1 cellular context compared by ENCODE assay signal in the genomic region with DNA sequence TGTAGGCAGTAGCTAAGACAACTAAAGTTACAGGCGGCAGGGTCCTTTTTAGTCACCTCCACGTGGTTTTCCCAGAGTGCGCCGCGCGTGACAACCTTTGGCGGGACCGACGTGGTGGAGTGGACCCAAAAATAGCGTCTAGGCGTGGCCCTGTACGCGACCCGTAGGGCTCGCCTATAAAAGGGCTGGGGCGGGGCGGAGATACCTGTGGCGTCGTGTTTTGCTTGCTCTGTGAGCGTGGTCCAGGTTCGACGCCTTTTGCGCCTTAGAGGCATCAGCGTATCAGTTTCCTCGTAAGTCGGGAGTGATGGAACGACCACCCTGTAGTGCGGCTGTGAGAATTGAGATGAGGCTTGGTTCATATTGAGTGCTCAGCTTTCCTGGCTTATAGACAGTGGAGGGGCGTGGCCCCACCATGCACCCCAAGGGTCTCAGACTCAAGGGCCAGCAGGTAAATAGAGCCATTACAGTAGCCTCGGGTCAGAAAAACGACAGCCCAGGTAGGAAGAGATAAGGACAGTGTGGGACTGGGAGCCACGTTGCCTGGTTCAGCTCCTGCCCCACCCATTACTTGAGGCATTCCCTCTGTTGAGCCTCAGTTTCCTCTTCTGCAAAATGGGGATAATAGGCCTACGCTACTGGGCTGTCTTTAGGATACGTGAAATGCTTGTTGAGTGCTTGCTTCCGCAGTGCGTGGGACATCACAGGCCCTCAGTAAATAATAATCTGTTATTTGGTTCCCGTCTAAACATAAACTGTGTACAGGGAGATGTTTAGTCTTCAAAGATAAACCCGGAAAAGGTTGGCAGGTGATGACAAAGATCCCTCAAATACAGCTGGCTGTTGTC.
TF ChIP-seq lines count a peak whose summit lies in the region.

No MANE protein-coding gene starts in this region.

TF ChIP-seq in HepG2, 621 proteins besides CTCF, POLR2A, EP300 and RAD21 (continued from another document and continues in another):
- TF ChIP-seq, protein P1, sequence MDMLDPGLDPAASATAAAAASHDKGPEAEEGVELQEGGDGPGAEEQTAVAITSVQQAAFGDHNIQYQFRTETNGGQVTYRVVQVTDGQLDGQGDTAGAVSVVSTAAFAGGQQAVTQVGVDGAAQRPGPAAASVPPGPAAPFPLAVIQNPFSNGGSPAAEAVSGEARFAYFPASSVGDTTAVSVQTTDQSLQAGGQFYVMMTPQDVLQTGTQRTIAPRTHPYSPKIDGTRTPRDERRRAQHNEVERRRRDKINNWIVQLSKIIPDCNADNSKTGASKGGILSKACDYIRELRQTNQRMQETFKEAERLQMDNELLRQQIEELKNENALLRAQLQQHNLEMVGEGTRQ (IDR thresholded peaks at IDR 0.05; ENCODE audit: low read depth, low read length): peak; percentile 60; the same call in 1 of the 2 replicates
- TF ChIP-seq, protein P1 (CRISPR knock-in tag; IDR thresholded peaks at IDR 0.05; ENCODE audit: borderline replicate concordance): peak; percentile 92
- TF ChIP-seq ZNF713 (CRISPR knock-in tag; IDR thresholded peaks at IDR 0.05): no peak
- TF ChIP-seq ZBTB42 (CRISPR knock-in tag; IDR thresholded peaks at IDR 0.05): no peak
- TF ChIP-seq RFX5 (IDR thresholded peaks at IDR 0.05; ENCODE audit: low read depth, low read length): no peak
- no peak for TF ChIP-seq STAG1 (CRISPR knock-in tag; IDR thresholded peaks at IDR 0.05)
- 0 out of 2 replicates have a peak, but pooled peaks have one; percentile 49 for TF ChIP-seq ZNF678 (CRISPR knock-in tag; IDR thresholded peaks at IDR 0.05)
- TF ChIP-seq KLF16 (CRISPR knock-in tag; IDR thresholded peaks at IDR 0.05): peak in 1 of 2 experiments; percentile 67; a peak in 2 of 4 replicates
- no peak for TF ChIP-seq BCL6 (CRISPR knock-in tag; IDR thresholded peaks at IDR 0.05)
- TF ChIP-seq, protein P2, sequence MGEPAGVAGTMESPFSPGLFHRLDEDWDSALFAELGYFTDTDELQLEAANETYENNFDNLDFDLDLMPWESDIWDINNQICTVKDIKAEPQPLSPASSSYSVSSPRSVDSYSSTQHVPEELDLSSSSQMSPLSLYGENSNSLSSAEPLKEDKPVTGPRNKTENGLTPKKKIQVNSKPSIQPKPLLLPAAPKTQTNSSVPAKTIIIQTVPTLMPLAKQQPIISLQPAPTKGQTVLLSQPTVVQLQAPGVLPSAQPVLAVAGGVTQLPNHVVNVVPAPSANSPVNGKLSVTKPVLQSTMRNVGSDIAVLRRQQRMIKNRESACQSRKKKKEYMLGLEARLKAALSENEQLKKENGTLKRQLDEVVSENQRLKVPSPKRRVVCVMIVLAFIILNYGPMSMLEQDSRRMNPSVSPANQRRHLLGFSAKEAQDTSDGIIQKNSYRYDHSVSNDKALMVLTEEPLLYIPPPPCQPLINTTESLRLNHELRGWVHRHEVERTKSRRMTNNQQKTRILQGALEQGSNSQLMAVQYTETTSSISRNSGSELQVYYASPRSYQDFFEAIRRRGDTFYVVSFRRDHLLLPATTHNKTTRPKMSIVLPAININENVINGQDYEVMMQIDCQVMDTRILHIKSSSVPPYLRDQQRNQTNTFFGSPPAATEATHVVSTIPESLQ (CRISPR knock-in tag; conservative IDR thresholded peaks at IDR 0.05): no peak
- TF ChIP-seq ZNF263 (CRISPR knock-in tag; IDR thresholded peaks at IDR 0.05): no peak; the same call in 1 of the 2 replicates
- TF ChIP-seq, protein P3, sequence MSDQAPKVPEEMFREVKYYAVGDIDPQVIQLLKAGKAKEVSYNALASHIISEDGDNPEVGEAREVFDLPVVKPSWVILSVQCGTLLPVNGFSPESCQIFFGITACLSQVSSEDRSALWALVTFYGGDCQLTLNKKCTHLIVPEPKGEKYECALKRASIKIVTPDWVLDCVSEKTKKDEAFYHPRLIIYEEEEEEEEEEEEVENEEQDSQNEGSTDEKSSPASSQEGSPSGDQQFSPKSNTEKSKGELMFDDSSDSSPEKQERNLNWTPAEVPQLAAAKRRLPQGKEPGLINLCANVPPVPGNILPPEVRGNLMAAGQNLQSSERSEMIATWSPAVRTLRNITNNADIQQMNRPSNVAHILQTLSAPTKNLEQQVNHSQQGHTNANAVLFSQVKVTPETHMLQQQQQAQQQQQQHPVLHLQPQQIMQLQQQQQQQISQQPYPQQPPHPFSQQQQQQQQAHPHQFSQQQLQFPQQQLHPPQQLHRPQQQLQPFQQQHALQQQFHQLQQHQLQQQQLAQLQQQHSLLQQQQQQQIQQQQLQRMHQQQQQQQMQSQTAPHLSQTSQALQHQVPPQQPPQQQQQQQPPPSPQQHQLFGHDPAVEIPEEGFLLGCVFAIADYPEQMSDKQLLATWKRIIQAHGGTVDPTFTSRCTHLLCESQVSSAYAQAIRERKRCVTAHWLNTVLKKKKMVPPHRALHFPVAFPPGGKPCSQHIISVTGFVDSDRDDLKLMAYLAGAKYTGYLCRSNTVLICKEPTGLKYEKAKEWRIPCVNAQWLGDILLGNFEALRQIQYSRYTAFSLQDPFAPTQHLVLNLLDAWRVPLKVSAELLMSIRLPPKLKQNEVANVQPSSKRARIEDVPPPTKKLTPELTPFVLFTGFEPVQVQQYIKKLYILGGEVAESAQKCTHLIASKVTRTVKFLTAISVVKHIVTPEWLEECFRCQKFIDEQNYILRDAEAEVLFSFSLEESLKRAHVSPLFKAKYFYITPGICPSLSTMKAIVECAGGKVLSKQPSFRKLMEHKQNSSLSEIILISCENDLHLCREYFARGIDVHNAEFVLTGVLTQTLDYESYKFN (CRISPR knock-in tag; conservative IDR thresholded peaks at IDR 0.05): peak; percentile 3; the same call in 1 of the 2 replicates
- TF ChIP-seq ZNF883 (CRISPR knock-in tag; IDR thresholded peaks at IDR 0.05; ENCODE audit: not compliant biosample characterization): no peak
- no peak for TF ChIP-seq EHMT2 (IDR thresholded peaks at IDR 0.05; ENCODE audit: borderline replicate concordance, low read depth, low read length)
- TF ChIP-seq ZNF781 (CRISPR knock-in tag; IDR thresholded peaks at IDR 0.05; ENCODE audit: borderline replicate concordance, not compliant biosample characterization): peak; percentile 36
- TF ChIP-seq CHD2 (IDR thresholded peaks at IDR 0.05; ENCODE audit: low read depth, low read length): no peak
- no peak for TF ChIP-seq MAFG (CRISPR knock-in tag; IDR thresholded peaks at IDR 0.05)
- TF ChIP-seq ONECUT2 (CRISPR knock-in tag; IDR thresholded peaks at IDR 0.05): 0 out of 2 replicates have a peak, but pooled peaks have one; percentile 17
- peak; percentile 15; the same call in 1 of the 2 replicates for TF ChIP-seq KLF6 (CRISPR knock-in tag; IDR thresholded peaks at IDR 0.05)
- TF ChIP-seq ZNF24 (IDR thresholded peaks at IDR 0.05): no peak
- TF ChIP-seq, protein P4, sequence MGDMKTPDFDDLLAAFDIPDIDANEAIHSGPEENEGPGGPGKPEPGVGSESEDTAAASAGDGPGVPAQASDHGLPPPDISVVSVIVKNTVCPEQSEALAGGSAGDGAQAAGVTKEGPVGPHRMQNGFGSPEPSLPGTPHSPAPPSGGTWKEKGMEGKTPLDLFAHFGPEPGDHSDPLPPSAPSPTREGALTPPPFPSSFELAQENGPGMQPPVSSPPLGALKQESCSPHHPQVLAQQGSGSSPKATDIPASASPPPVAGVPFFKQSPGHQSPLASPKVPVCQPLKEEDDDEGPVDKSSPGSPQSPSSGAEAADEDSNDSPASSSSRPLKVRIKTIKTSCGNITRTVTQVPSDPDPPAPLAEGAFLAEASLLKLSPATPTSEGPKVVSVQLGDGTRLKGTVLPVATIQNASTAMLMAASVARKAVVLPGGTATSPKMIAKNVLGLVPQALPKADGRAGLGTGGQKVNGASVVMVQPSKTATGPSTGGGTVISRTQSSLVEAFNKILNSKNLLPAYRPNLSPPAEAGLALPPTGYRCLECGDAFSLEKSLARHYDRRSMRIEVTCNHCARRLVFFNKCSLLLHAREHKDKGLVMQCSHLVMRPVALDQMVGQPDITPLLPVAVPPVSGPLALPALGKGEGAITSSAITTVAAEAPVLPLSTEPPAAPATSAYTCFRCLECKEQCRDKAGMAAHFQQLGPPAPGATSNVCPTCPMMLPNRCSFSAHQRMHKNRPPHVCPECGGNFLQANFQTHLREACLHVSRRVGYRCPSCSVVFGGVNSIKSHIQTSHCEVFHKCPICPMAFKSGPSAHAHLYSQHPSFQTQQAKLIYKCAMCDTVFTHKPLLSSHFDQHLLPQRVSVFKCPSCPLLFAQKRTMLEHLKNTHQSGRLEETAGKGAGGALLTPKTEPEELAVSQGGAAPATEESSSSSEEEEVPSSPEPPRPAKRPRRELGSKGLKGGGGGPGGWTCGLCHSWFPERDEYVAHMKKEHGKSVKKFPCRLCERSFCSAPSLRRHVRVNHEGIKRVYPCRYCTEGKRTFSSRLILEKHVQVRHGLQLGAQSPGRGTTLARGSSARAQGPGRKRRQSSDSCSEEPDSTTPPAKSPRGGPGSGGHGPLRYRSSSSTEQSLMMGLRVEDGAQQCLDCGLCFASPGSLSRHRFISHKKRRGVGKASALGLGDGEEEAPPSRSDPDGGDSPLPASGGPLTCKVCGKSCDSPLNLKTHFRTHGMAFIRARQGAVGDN (CRISPR knock-in tag; IDR thresholded peaks at IDR 0.05): peak; percentile 100
- no peak for TF ChIP-seq ZNF451 (CRISPR knock-in tag; IDR thresholded peaks at IDR 0.05)
- no peak for TF ChIP-seq HNF4A (CRISPR knock-in tag; IDR thresholded peaks at IDR 0.05)
- no peak for TF ChIP-seq SP5 (CRISPR knock-in tag; IDR thresholded peaks at IDR 0.05; ENCODE audit: borderline replicate concordance, low read depth)
- TF ChIP-seq GATAD2A (CRISPR knock-in tag; IDR thresholded peaks at IDR 0.05): peak; percentile 68; the same call in 1 of the 2 replicates
- no peak for TF ChIP-seq SIN3B (IDR thresholded peaks at IDR 0.05; ENCODE audit: low read length)
- no peak for TF ChIP-seq RBM22 (optimal IDR thresholded peaks at IDR 0.05; ENCODE audit: low read length)
- no peak for TF ChIP-seq ZNF772 (CRISPR knock-in tag; IDR thresholded peaks at IDR 0.05)
- TF ChIP-seq, protein P5, sequence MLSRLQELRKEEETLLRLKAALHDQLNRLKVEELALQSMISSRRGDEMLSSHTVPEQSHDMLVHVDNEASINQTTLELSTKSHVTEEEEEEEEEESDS (CRISPR knock-in tag; IDR thresholded peaks at IDR 0.05; ENCODE audit: borderline replicate concordance): no peak
- peak; percentile 67; the same call in 1 of the 2 replicates for TF ChIP-seq NR2C2 (CRISPR knock-in tag; IDR thresholded peaks at IDR 0.05; ENCODE audit: borderline replicate concordance)
- no peak for TF ChIP-seq ZBTB7B (CRISPR knock-in tag; IDR thresholded peaks at IDR 0.05)
- TF ChIP-seq, protein P6, sequence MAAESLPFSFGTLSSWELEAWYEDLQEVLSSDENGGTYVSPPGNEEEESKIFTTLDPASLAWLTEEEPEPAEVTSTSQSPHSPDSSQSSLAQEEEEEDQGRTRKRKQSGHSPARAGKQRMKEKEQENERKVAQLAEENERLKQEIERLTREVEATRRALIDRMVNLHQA (CRISPR knock-in tag; IDR thresholded peaks at IDR 0.05): no peak
- TF ChIP-seq, protein P7, sequence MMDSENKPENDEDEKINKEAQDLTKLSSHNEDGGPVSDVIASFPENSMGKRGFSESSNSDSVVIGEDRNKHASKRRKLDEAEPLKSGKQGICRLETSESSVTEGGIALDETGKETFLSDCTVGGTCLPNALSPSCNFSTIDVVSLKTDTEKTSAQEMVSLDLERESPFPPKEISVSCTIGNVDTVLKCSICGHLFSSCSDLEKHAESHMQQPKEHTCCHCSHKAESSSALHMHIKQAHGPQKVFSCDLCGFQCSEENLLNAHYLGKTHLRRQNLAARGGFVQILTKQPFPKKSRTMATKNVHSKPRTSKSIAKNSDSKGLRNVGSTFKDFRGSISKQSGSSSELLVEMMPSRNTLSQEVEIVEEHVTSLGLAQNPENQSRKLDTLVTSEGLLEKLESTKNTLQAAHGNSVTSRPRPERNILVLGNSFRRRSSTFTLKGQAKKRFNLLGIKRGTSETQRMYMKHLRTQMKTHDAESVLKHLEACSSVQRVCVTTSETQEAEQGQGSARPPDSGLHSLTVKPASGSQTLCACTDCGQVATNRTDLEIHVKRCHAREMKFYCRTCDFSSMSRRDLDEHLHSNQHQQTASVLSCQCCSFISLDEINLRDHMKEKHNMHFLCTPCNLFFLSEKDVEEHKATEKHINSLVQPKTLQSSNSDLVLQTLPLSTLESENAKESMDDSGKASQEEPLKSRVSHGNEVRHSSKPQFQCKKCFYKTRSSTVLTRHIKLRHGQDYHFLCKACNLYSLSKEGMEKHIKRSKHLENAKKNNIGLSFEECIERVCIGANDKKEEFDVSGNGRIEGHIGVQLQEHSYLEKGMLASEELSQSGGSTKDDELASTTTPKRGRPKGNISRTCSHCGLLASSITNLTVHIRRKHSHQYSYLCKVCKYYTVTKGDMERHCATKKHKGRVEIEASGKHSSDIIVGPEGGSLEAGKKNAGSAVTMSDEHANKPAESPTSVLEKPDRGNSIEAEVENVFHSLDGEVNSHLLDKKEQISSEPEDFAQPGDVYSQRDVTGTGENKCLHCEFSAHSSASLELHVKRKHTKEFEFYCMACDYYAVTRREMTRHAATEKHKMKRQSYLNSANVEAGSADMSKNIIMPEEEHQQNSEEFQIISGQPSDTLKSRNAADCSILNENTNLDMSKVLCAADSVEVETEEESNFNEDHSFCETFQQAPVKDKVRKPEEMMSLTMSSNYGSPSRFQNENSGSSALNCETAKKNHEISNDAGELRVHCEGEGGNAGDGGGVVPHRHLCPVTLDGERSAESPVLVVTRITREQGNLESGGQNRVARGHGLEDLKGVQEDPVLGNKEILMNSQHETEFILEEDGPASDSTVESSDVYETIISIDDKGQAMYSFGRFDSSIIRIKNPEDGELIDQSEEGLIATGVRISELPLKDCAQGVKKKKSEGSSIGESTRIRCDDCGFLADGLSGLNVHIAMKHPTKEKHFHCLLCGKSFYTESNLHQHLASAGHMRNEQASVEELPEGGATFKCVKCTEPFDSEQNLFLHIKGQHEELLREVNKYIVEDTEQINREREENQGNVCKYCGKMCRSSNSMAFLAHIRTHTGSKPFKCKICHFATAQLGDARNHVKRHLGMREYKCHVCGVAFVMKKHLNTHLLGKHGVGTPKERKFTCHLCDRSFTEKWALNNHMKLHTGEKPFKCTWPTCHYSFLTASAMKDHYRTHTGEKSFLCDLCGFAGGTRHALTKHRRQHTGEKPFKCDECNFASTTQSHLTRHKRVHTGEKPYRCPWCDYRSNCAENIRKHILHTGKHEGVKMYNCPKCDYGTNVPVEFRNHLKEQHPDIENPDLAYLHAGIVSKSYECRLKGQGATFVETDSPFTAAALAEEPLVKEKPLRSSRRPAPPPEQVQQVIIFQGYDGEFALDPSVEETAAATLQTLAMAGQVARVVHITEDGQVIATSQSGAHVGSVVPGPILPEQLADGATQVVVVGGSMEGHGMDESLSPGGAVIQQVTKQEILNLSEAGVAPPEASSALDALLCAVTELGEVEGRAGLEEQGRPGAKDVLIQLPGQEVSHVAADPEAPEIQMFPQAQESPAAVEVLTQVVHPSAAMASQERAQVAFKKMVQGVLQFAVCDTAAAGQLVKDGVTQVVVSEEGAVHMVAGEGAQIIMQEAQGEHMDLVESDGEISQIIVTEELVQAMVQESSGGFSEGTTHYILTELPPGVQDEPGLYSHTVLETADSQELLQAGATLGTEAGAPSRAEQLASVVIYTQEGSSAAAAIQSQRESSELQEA (CRISPR knock-in tag; IDR thresholded peaks at IDR 0.05; ENCODE audit: not compliant biosample characterization): no peak
- peak; percentile 93 for TF ChIP-seq ZNF547 (CRISPR knock-in tag; IDR thresholded peaks at IDR 0.05)
- TF ChIP-seq MEIS2 (CRISPR knock-in tag; IDR thresholded peaks at IDR 0.05): no peak; the same call in 1 of the 2 replicates
- no peak; the same call in none of the 2 replicates for TF ChIP-seq NRL (CRISPR knock-in tag; IDR thresholded peaks at IDR 0.05; ENCODE audit: borderline replicate concordance)
- TF ChIP-seq KLF15 (CRISPR knock-in tag; IDR thresholded peaks at IDR 0.05; ENCODE audit: borderline replicate concordance): no peak
- no peak for TF ChIP-seq NCOA5 (CRISPR knock-in tag; IDR thresholded peaks at IDR 0.05)
